In the genomic region with DNA sequence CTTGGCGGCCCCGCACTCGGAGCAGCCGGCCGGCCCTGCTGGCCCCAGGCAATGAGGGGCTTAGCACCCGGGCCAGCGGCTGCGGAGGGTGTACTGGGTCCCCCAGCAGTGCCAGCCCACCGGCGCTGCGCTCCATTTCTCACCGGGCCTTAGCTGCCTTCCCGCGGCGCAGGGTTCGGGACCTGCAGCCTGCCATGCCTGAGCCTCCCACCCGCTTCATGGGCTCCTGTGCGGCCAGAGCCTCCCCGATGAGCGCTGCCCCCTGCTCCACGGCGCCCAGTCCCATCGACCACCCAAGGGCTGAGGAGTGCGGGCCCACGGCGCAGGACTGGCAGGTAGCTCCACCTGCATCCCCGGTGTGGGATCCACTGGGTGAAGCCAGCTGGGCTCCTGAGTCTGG, we compare ENCODE assay signal across 14 cellular contexts. TPM values are rescaled to one million over a fixed set of nuclear protein-coding genes. Genes with fewer than 3 reads are reported as not detected.
"Had no signal": no experiment of that assay in that cellular context is flagged by ENCODE, and none has a peak within 500 bp of the region (broad histone marks: within the 10 kb centered on the region; RNA-seq: fewer than 3 reads in every experiment).

No MANE protein-coding gene starts in this region.

RNA-seq across cellular contexts. Expression of gene SLC36A3, which starts 5.7 kb away (rescaled TPM):
- total RNA-seq: stomach, subcutaneous adipose tissue, suprapubic skin, temporal lobe, thoracic aorta, thyroid gland, tibial nerve, transverse colon, upper lobe of left lung, upper lobe of right lung, ureter, urinary bladder, uterus, vagina had no signal
- polyA plus RNA-seq: stomach, urinary bladder had no signal

RNA-seq across cellular contexts. Expression of gene SLC36A2, which starts 38.1 kb away (rescaled TPM):
- total RNA-seq: stomach, suprapubic skin, temporal lobe, thoracic aorta, thyroid gland, transverse colon, upper lobe of left lung, upper lobe of right lung, ureter, urinary bladder, uterus, vagina had no signal
- polyA plus RNA-seq: stomach had no signal
